In the genomic region with DNA sequence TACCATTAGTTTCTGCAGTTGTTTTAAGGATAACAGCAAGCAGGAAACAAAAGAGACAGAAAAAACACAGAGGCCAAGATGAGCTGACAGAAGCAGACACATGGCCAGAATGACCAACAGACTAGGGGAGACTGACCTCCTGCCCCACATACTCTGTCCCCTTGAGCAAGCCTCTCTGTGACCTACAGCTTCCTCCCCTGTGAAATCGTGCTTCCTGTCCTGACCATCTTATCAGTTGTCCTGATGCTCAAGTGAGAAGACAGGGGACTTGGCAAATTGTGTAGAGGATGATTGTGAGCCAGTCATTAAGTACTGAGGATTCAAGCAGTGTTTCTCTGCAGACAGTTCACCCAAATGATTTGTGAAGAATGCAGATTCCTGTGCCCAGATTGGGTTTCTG, we compare ENCODE assay signal across 14 cellular contexts.
DNase-seq lines count a peak whose midpoint lies in the region; ATAC-seq, FAIRE-seq and TF ChIP-seq lines count a peak whose summit lies in the region.
"Had no signal": no experiment of that assay in that cellular context is flagged by ENCODE, and none has a peak within 500 bp of the region (broad histone marks: within the 10 kb centered on the region; RNA-seq: fewer than 3 reads in every experiment).

No MANE protein-coding gene starts in this region.

- no peak overlapping the region for H2AFZ ChIP-seq in K562 (ENCODE audit: low read depth, low read length)

- no peak for DNase-seq in activated CD4-positive, alpha-beta memory T cell treated with anti-CD3 and anti-CD28 coated beads, Interleukin-2, amount 10 ng/mL, durations not matched to agents 7 days and 5 days
- no peak for DNase-seq in activated CD4-positive, alpha-beta memory T cell treated with anti-CD3 and anti-CD28 coated beads for 36 hours
- DNase-seq in K562 (ENCODE audit: extremely low read depth in 1 of 4, low spot score in 3 of 4), result peak in 2 of 4 experiments; percentile 39 to 43
- no peak for DNase-seq in natural killer cell treated with Interleukin-12 subunit alpha and Interleukin-12 subunit beta and Interleukin-15 and Interleukin-18, amount 100 ng/mL, for 72 hours (ENCODE audit: low spot score)
- DNase-seq in brain microvascular endothelial cell, result no peak
- DNase-seq in putamen (ENCODE audit: low spot score), result no peak
- DNase-seq in OCI-M1 (lab: John Stamatoyannopoulos, UW), result no peak
- DNase-seq: DMS53, H9, NCI-H345, NCI-H526 treated with DMSO at 0.1 percent for 48 hours had no signal

- H3K4me1 Mint-ChIP-seq in activated CD4-positive, alpha-beta memory T cell treated with anti-CD3 and anti-CD28 coated beads, Interleukin-2, amount 10 ng/mL, durations not matched to agents 7 days and 5 days, result peaks cover 34% of the 10 kb centered on the region
- H3K4me1 Mint-ChIP-seq in activated CD4-positive, alpha-beta memory T cell treated with anti-CD3 and anti-CD28 coated beads for 36 hours (ENCODE audit: low read depth), result peaks cover 42% of the 10 kb centered on the region
- H3K4me1 Mint-ChIP-seq in natural killer cell treated with Interleukin-12 subunit alpha and Interleukin-12 subunit beta and Interleukin-15 and Interleukin-18, amount 100 ng/mL, for 72 hours (ENCODE audit: low read depth in 2 of 2), result peaks cover 51 to 70% of the 10 kb centered on the region in 2 donors

- TF ChIP-seq EP300 in K562 (IDR thresholded peaks at IDR 0.05; ENCODE audit: low read length), result no peak

- peak; percentile 51 for ATAC-seq in K562
- peak; percentile 44 to 45 for ATAC-seq in natural killer cell treated with Interleukin-12 subunit alpha and Interleukin-12 subunit beta and Interleukin-15 and Interleukin-18, amount 100 ng/mL, for 72 hours

- no peaks in the 10 kb centered on the region for H3K9me3 Mint-ChIP-seq in activated CD4-positive, alpha-beta memory T cell treated with anti-CD3 and anti-CD28 coated beads, Interleukin-2, amount 10 ng/mL, durations not matched to agents 7 days and 5 days
- no peaks in the 10 kb centered on the region for H3K9me3 Mint-ChIP-seq in activated CD4-positive, alpha-beta memory T cell treated with anti-CD3 and anti-CD28 coated beads for 36 hours
- no peaks in the 10 kb centered on the region for H3K9me3 Mint-ChIP-seq in natural killer cell treated with Interleukin-12 subunit alpha and Interleukin-12 subunit beta and Interleukin-15 and Interleukin-18, amount 100 ng/mL, for 72 hours
- H3K9me3 Mint-ChIP-seq: H9 had no signal

- TF ChIP-seq RAD21 in K562 (CRISPR knock-in tag; conservative IDR thresholded peaks at IDR 0.05 in 1 of 2, IDR thresholded peaks at IDR 0.05 in 1 of 2), result no peak

- H3K36me3 ChIP-seq in HEK293 (ENCODE audit: control insufficient read depth in 2 of 2, insufficient read depth in 1 of 2, low read length in 2 of 2), result no peaks in the 10 kb centered on the region
- H3K36me3 ChIP-seq in K562 (ENCODE audit: control insufficient read depth, insufficient read depth, low read length), result peaks cover 13% of the 10 kb centered on the region; the same call in 1 of the 3 replicates
- peaks cover 7% of the 10 kb centered on the region for H3K36me3 ChIP-seq in brain microvascular endothelial cell (replicated peaks)

- H3K4me1 ChIP-seq in HEK293 (ENCODE audit: control insufficient read depth, insufficient read depth, low read length), result no peaks in the 10 kb centered on the region
- H3K4me1 ChIP-seq in K562 (replicated peaks in 1 of 2; ENCODE audit: control insufficient read depth in 2 of 2, insufficient read depth in 2 of 2, low read length in 2 of 2), result peaks cover 10 to 39% of the 10 kb centered on the region in 2 experiments; a peak in 4 of 5 replicates

- peaks cover 30% of the 10 kb centered on the region; the same call in 2 of the 3 replicates for H3K79me2 ChIP-seq in K562 (ENCODE audit: control insufficient read depth, insufficient read depth, low read length)

- H3K27me3 Mint-ChIP-seq in activated CD4-positive, alpha-beta memory T cell treated with anti-CD3 and anti-CD28 coated beads, Interleukin-2, amount 10 ng/mL, durations not matched to agents 7 days and 5 days, result no peaks in the 10 kb centered on the region
- H3K27me3 Mint-ChIP-seq in activated CD4-positive, alpha-beta memory T cell treated with anti-CD3 and anti-CD28 coated beads for 36 hours, result no peaks in the 10 kb centered on the region
- H3K27me3 Mint-ChIP-seq in natural killer cell treated with Interleukin-12 subunit alpha and Interleukin-12 subunit beta and Interleukin-15 and Interleukin-18, amount 100 ng/mL, for 72 hours, result no peaks in the 10 kb centered on the region

- TF ChIP-seq POLR2A in K562 (conservative IDR thresholded peaks at IDR 0.05), result no peak

- BruUV-seq in K562 (replicated peaks; lab: Mats Ljungman, UMichigan), result no TSS peak

- peaks cover 3% of the 10 kb centered on the region for H3K9me1 ChIP-seq in K562 (ENCODE audit: control insufficient read depth, insufficient read depth, low read length)

- no peak overlapping the region for H3K27ac ChIP-seq in HEK293 (ENCODE audit: extremely low read depth, low read depth, low read length)
- H3K27ac ChIP-seq in K562 (ENCODE audit: extremely low read depth, low read depth, low read length), result no peak overlapping the region
- H3K27ac ChIP-seq in brain microvascular endothelial cell, result no peak overlapping the region
- H3K27ac ChIP-seq: 22Rv1, C4-2B had no signal

- H3K4me3 ChIP-seq in HEK293 (ENCODE audit: low read depth, low read length), result no peak overlapping the region
- no peak overlapping the region for H3K4me3 ChIP-seq in K562
- H3K4me3 ChIP-seq in brain microvascular endothelial cell (ENCODE audit: low read depth, low read length), result no peak overlapping the region

- H3K36me3 Mint-ChIP-seq in activated CD4-positive, alpha-beta memory T cell treated with anti-CD3 and anti-CD28 coated beads, Interleukin-2, amount 10 ng/mL, durations not matched to agents 7 days and 5 days (ENCODE audit: low read depth), result peaks cover 14% of the 10 kb centered on the region
- H3K36me3 Mint-ChIP-seq in activated CD4-positive, alpha-beta memory T cell treated with anti-CD3 and anti-CD28 coated beads for 36 hours, result no peaks in the 10 kb centered on the region
- H3K36me3 Mint-ChIP-seq in natural killer cell treated with Interleukin-12 subunit alpha and Interleukin-12 subunit beta and Interleukin-15 and Interleukin-18, amount 100 ng/mL, for 72 hours, result no peaks in the 10 kb centered on the region

- no peaks in the 10 kb centered on the region for H3K27me3 ChIP-seq in K562 (ENCODE audit: control insufficient read depth in 2 of 2, insufficient read depth in 2 of 2, low read length in 2 of 2)
- no peaks in the 10 kb centered on the region for H3K27me3 ChIP-seq in brain microvascular endothelial cell (replicated peaks)

- in situ Hi-C loops in K562 (cut with MboI) (no loop called here), brain microvascular endothelial cell (cut with HindIII; ENCODE audit: low pct_ligation_motif_present, low sequenced_read_pairs) (no loop called here)

- H3K4me3 Mint-ChIP-seq in activated CD4-positive, alpha-beta memory T cell treated with anti-CD3 and anti-CD28 coated beads, Interleukin-2, amount 10 ng/mL, durations not matched to agents 7 days and 5 days, result no peak overlapping the region
- no peak overlapping the region for H3K4me3 Mint-ChIP-seq in activated CD4-positive, alpha-beta memory T cell treated with anti-CD3 and anti-CD28 coated beads for 36 hours
- H3K4me3 Mint-ChIP-seq in natural killer cell treated with Interleukin-12 subunit alpha and Interleukin-12 subunit beta and Interleukin-15 and Interleukin-18, amount 100 ng/mL, for 72 hours, result peak overlapping the region; percentile 10
- H3K4me3 Mint-ChIP-seq: H9 had no signal

- POLR2A ChIA-PET in activated CD4-positive, alpha-beta memory T cell treated with anti-CD3 and anti-CD28 coated beads, Interleukin-2, amount 10 ng/mL, durations not matched to agents 7 days and 5 days (lab: Charles Lee), result no interaction called here
- POLR2A ChIA-PET in activated CD4-positive, alpha-beta memory T cell treated with anti-CD3 and anti-CD28 coated beads for 36 hours (lab: Charles Lee), result no interaction called here
- POLR2A ChIA-PET in HEK293 (lab: Yijun Ruan, JAX) (no interaction called here), K562 (lab: Yijun Ruan, JAX) (interaction anchor here (0.5 kb wide), 1 partner anchor 25 kb away, joined by 3 read pairs; no protein-coding TSS in a partner anchor)

- FAIRE-seq in K562 (lab: Jason Lieb, UNC), result peak; percentile 54

- CTCF ChIA-PET in activated CD4-positive, alpha-beta memory T cell treated with anti-CD3 and anti-CD28 coated beads, Interleukin-2, amount 10 ng/mL, durations not matched to agents 7 days and 5 days (lab: Charles Lee), result no interaction called here
- CTCF ChIA-PET in activated CD4-positive, alpha-beta memory T cell treated with anti-CD3 and anti-CD28 coated beads for 36 hours (lab: Charles Lee), result no interaction called here
- CTCF ChIA-PET in HEK293 (lab: Yijun Ruan, JAX), result no interaction called here
- CTCF ChIA-PET in K562 (lab: Yijun Ruan, JAX; ENCODE audit: low intra/inter-chr PET ratio), result no interaction called here

- intact Hi-C loops in activated CD4-positive, alpha-beta memory T cell treated with anti-CD3 and anti-CD28 coated beads for 36 hours (cut with micrococcal nuclease), result loop anchor here (10.0 kb wide), 1 partner anchor 344 kb away; no protein-coding TSS in a partner anchor
- intact Hi-C loops in K562 (cut with micrococcal nuclease), result loop anchor here (5.0 kb wide), 1 partner anchor 347 kb away; no protein-coding TSS in a partner anchor

- no peaks in the 10 kb centered on the region for H3K9me3 ChIP-seq in HEK293 (ENCODE audit: control insufficient read depth, insufficient read depth, low read depth, low read length)
- no peaks in the 10 kb centered on the region for H3K9me3 ChIP-seq in K562 (replicated peaks; ENCODE audit: control insufficient read depth, insufficient read depth, low read depth, low read length)

- peak overlapping the region; percentile 40 for H3K27ac Mint-ChIP-seq in activated CD4-positive, alpha-beta memory T cell treated with anti-CD3 and anti-CD28 coated beads, Interleukin-2, amount 10 ng/mL, durations not matched to agents 7 days and 5 days
- H3K27ac Mint-ChIP-seq in activated CD4-positive, alpha-beta memory T cell treated with anti-CD3 and anti-CD28 coated beads for 36 hours, result no peak overlapping the region
- peak overlapping the region; percentile 20 to 96 for H3K27ac Mint-ChIP-seq in natural killer cell treated with Interleukin-12 subunit alpha and Interleukin-12 subunit beta and Interleukin-15 and Interleukin-18, amount 100 ng/mL, for 72 hours

- H4K20me1 ChIP-seq in K562 (replicated peaks; ENCODE audit: control insufficient read depth, insufficient read depth, low read length), result peaks cover 6% of the 10 kb centered on the region; the same call in 1 of the 2 replicates

- no peak overlapping the region for H3K9ac ChIP-seq in K562 (ENCODE audit: insufficient read depth in 1 of 2, low read depth in 2 of 2, low read length in 2 of 2)

- H3K4me2 ChIP-seq in K562 (ENCODE audit: insufficient read depth, low read length), result no peak overlapping the region

- WGBS in K562 (ENCODE audit: insufficient coverage, low coverage, missing lambda C conversion rate), result 6% methylated on average over 1 of the region's 1 CpG

- TF ChIP-seq CTCF in HEK293 (tag by site-specific recombination; IDR thresholded peaks at IDR 0.05) (no peak), K562 (IDR thresholded peaks at IDR 0.05 in 2 of 3, conservative IDR thresholded peaks at IDR 0.05 in 1 of 3; ENCODE audit: insufficient read depth in 2 of 3, low read depth in 1 of 3, low read length in 3 of 3) (no peak), brain microvascular endothelial cell (IDR thresholded peaks at IDR 0.05; ENCODE audit: low read depth, low read length, missing control alignments) (no peak)
